ENCODE assay signal across 23 cellular contexts in genomic region chr2:241157841-241158545, GRCh38. TPM values are rescaled to one million over a fixed set of nuclear protein-coding genes. Genes with fewer than 3 reads are reported as not detected.
A peak's percentile ranks its signal among the peaks of the same experiment; 100 is the strongest.
DNase-seq lines count a peak whose midpoint lies in the region; ATAC-seq and TF ChIP-seq lines count a peak whose summit lies in the region.
"Had no signal": no experiment of that assay in that cellular context is flagged by ENCODE, and none has a peak within 500 bp of the region (broad histone marks: within the 10 kb centered on the region; RNA-seq: fewer than 3 reads in every experiment).

No MANE protein-coding gene starts in this region.

- H3K14ac ChIP-seq in IMR-90 (replicated peaks; ENCODE audit: low read depth, low read length) = no peak overlapping the region

- ATAC-seq in IMR-90 (ENCODE audit: low read depth) (no peak), HG02759 (IDR thresholded peaks at IDR 0.05; ENCODE audit: unreplicated experiment) (no peak)
- ATAC-seq: A549; activated CD8-positive, alpha-beta T cell treated with anti-CD3 and anti-CD28 coated beads for 36 hours; activated T-cell treated with anti-CD3 and anti-CD28 coated beads, Interleukin-2, amount 50 U/mL, for 72 hours; effector memory CD8-positive, alpha-beta T cell; gastrocnemius medialis had no signal

- H3K79me2 ChIP-seq in ACC112 (ENCODE audit: control insufficient read depth, insufficient read depth, low read length, unreplicated experiment) = no peaks in the 10 kb centered on the region

- no peak for TF ChIP-seq CTCF in IMR-90 (conservative IDR thresholded peaks at IDR 0.05; ENCODE audit: low read depth, low read length)

- no peak overlapping the region for H3K4me3 ChIP-seq in ACC112 (ENCODE audit: low read depth, low read length)
- H3K4me3 ChIP-seq in IMR-90 (ENCODE audit: insufficient read depth, low read depth, low read length) = no peak overlapping the region
- H3K4me3 ChIP-seq: A549, gastrocnemius medialis, ovary, smooth muscle cell, transverse colon had no signal

- H3K4ac ChIP-seq in IMR-90 (ENCODE audit: low read depth, low read length) = no peak overlapping the region

- WGBS in IMR-90 (ENCODE audit: extremely low coverage in 2 of 2, insufficient read length in 1 of 2), 2 experiments = 90% methylated on average over 2 of the region's 9 CpGs; no CpG with 5 or more reads in 1 of the 2 experiments

- H4K20me1 ChIP-seq in IMR-90 (ENCODE audit: insufficient read depth, low read length) = peaks cover 17% of the 10 kb centered on the region

- POLR2A ChIA-PET in IMR-90 (lab: Charles Lee; ENCODE audit: unreplicated experiment) = no interaction called here

- no peaks in the 10 kb centered on the region for H3K9me3 ChIP-seq in IMR-90 (ENCODE audit: control insufficient read depth, insufficient read depth, low read length)
- H3K9me3 ChIP-seq: A549, gastrocnemius medialis, ovary, transverse colon had no signal

- H3K56ac ChIP-seq in IMR-90 (ENCODE audit: extremely low read depth, insufficient read depth, low read length) = no peak overlapping the region

- DNase-seq in IMR-90 (peak; percentile 71), caudate nucleus (lab: John Stamatoyannopoulos, UW) (peak in 1 of 61 donors; percentile 18), kidney glomerular epithelial cell (lab: John Stamatoyannopoulos, UW) (peak; percentile 1), Kasumi-1 (lab: John Stamatoyannopoulos, UW) (no peak), NCI-H1092 treated with DMSO at 0.1 percent for 48 hours (lab: John Stamatoyannopoulos, UW) (no peak)
- DNase-seq in activated effector memory CD4-positive, alpha-beta T cell treated with anti-CD3 and anti-CD28 coated beads, Interleukin-2, amount 50 U/mL, for 16 hours = no peak
- DNase-seq: activated CD8-positive, alpha-beta T cell treated with anti-CD3 and anti-CD28 coated beads for 36 hours; activated T-cell treated with anti-CD3 and anti-CD28 coated beads, Interleukin-2, amount 50 U/mL, for 72 hours; CD4-positive, CD25-positive, alpha-beta regulatory T cell; effector memory CD8-positive, alpha-beta T cell; gastrocnemius medialis; H7; NCI-H146; NCI-H226; ovary; T-helper 1 cell; transverse colon; WERI-Rb-1 had no signal

- H2AFZ ChIP-seq in ACC112 (ENCODE audit: low read length, unreplicated experiment) (no peak overlapping the region), IMR-90 (replicated peaks; ENCODE audit: low read length, poor library complexity) (no peak overlapping the region)

- H2BK5ac ChIP-seq in IMR-90 (ENCODE audit: low read depth, low read length, poor library complexity, severe bottlenecking) = no peak overlapping the region

- BruUV-seq in IMR-90 (replicated peaks; lab: Mats Ljungman, UMichigan) = no TSS peak

- no peak overlapping the region for H2AK9ac ChIP-seq in IMR-90 (replicated peaks; ENCODE audit: low read depth, low read length, poor library complexity)

- no peak for TF ChIP-seq RAD21 in IMR-90 (IDR thresholded peaks at IDR 0.05; ENCODE audit: low read length)

- H3K36me3 ChIP-seq in ACC112 (ENCODE audit: insufficient read depth, low read length) (peaks cover 20% of the 10 kb centered on the region; the same call in 1 of the 2 replicates), IMR-90 (ENCODE audit: control insufficient read depth, insufficient read depth, low read length) (peaks cover 30% of the 10 kb centered on the region)
- H3K36me3 ChIP-seq: ovary had no signal

- H4K8ac ChIP-seq in IMR-90 (ENCODE audit: low read depth in 2 of 2, low read length in 2 of 2) = no peak overlapping the region

- H2BK15ac ChIP-seq in IMR-90 (ENCODE audit: low read depth, low read length) = no peak overlapping the region

- CTCF ChIA-PET in IMR-90 (lab: Yijun Ruan, JAX) = no interaction called here

- H4K5ac ChIP-seq in IMR-90 (ENCODE audit: low read depth, low read length) = no peak overlapping the region

- dilution Hi-C loops in IMR-90 (cut with HindIII; ENCODE audit: low sequenced_read_pairs, unreplicated experiment) = no loop called here

- no peak overlapping the region for H3K9ac ChIP-seq in IMR-90 (ENCODE audit: low read depth, low read length)

- H3K27ac ChIP-seq in ACC112 (ENCODE audit: low read depth, low read length) (peak overlapping the region; percentile 63), IMR-90 (ENCODE audit: insufficient read depth, low read length) (no peak overlapping the region), caudate nucleus (ENCODE audit: low read depth, low read length) (peak overlapping the region; percentile 85)
- H3K27ac ChIP-seq: A549, gastrocnemius medialis, ovary, RWPE1, transverse colon, WERI-Rb-1 had no signal

- H3K79me1 ChIP-seq in IMR-90 (ENCODE audit: low read depth in 1 of 2, low read length in 2 of 2) = peaks cover 10 to 35% of the 10 kb centered on the region in 2 experiments; a peak in 3 of 4 replicates

- H3K18ac ChIP-seq in IMR-90 (ENCODE audit: low read depth, low read length) = no peak overlapping the region

- in situ Hi-C loops in IMR-90 (cut with MboI; ENCODE audit: low sequenced_read_pairs) = no loop called here

- H3K4me1 ChIP-seq in ACC112 (ENCODE audit: control insufficient read depth, insufficient read depth, low read length, unreplicated experiment) (peaks cover 63% of the 10 kb centered on the region), IMR-90 (ENCODE audit: control insufficient read depth, insufficient read depth, low read length) (peaks cover 9% of the 10 kb centered on the region)
- H3K4me1 ChIP-seq: A549 had no signal

- H4K91ac ChIP-seq in IMR-90 (ENCODE audit: insufficient read depth, low read depth, low read length) = no peak overlapping the region

- H2BK120ac ChIP-seq in IMR-90 (ENCODE audit: low read depth, low read length) = no peak overlapping the region

- H3K23ac ChIP-seq in IMR-90 (ENCODE audit: low read depth, low read length) = 0 out of 2 replicates have a peak overlapping the region, but pooled peaks have one; percentile 20

- no peak for TF ChIP-seq POLR2A in IMR-90 (IDR thresholded peaks at IDR 0.05; ENCODE audit: low read depth, low read length)

- H2AK5ac ChIP-seq in IMR-90 (ENCODE audit: low read depth, low read length) = no peak overlapping the region

- peaks cover 19% of the 10 kb centered on the region for H3K9me1 ChIP-seq in IMR-90 (ENCODE audit: insufficient read depth, low read length)

- no peaks in the 10 kb centered on the region for H3K27me3 ChIP-seq in ACC112 (ENCODE audit: insufficient read depth, low read length)
- no peaks in the 10 kb centered on the region for H3K27me3 ChIP-seq in IMR-90 (ENCODE audit: control insufficient read depth, insufficient read depth, low read length)
- H3K27me3 ChIP-seq: gastrocnemius medialis, ovary, transverse colon had no signal

- H2BK20ac ChIP-seq in IMR-90 (ENCODE audit: low read depth, low read length) = no peak overlapping the region

- H3K4me2 ChIP-seq in IMR-90 (ENCODE audit: low read depth, low read length) = no peak overlapping the region
- H3K4me2 ChIP-seq: A549, smooth muscle cell had no signal

- intact Hi-C loops in IMR-90 (cut with micrococcal nuclease) = no loop called here

TF ChIP-seq in IMR-90, 13 proteins besides CTCF, POLR2A, EP300 and RAD21:
- TF ChIP-seq FOS (IDR thresholded peaks at IDR 0.05; ENCODE audit: low read depth, low read length) (peak; percentile 28; the same call in 1 of the 2 replicates), SMC3 (IDR thresholded peaks at IDR 0.05; ENCODE audit: low read depth, low read length) (no peak), NFE2L2 (IDR thresholded peaks at IDR 0.05; ENCODE audit: low read depth, low read length) (no peak), ELK1 (IDR thresholded peaks at IDR 0.05; ENCODE audit: borderline replicate concordance, low read depth, low read length) (no peak), BHLHE40 (IDR thresholded peaks at IDR 0.05; ENCODE audit: low read depth, low read length) (peak; percentile 62), MAFK (IDR thresholded peaks at IDR 0.05; ENCODE audit: low read depth, low read length) (no peak), USF2 (IDR thresholded peaks at IDR 0.05; ENCODE audit: low read depth, low read length) (no peak), CHD1 (IDR thresholded peaks at IDR 0.05; ENCODE audit: low read depth, low read length) (no peak)

RNA-seq across cellular contexts. Expression of gene PPP1R7, which starts 7.7 kb away (rescaled TPM):
- total RNA-seq in IMR-90 (2012; rRNA removed) = 60.8 and 104 TPM in 2 replicates
- polyA plus RNA-seq in IMR-90 (2012; rRNA removed) = 70.0 and 70.8 TPM in 2 replicates
- 22.6 and 23.6 TPM in 2 replicates for polyA plus RNA-seq in IMR-90 (2012; cell fraction: cytosol; rRNA removed)
- 20.1 and 47.4 TPM in 2 replicates for polyA plus RNA-seq in IMR-90 (2012; cell fraction: nucleus; rRNA removed; ENCODE audit: low replicate concordance)

RNA-seq across cellular contexts. Expression of gene PASK, which starts 8.7 kb away (rescaled TPM):
- total RNA-seq in IMR-90 (2012; rRNA removed) = 2.2 and 4.1 TPM in 2 replicates
- polyA plus RNA-seq in IMR-90 (2012; rRNA removed) = 4.1 TPM in 2 replicates
- polyA plus RNA-seq in IMR-90 (2012; cell fraction: cytosol; rRNA removed) = 1.6 and 1.9 TPM in 2 replicates
- polyA plus RNA-seq in IMR-90 (2012; cell fraction: nucleus; rRNA removed; ENCODE audit: low replicate concordance) = 17.0 and 17.6 TPM in 2 replicates

RNA-seq across cellular contexts. Expression of gene ANO7, which starts 30.5 kb away (rescaled TPM):
- total RNA-seq in IMR-90 (2012; rRNA removed) = 0.36 and 0.56 TPM in 2 replicates
- 3.4 and 3.8 TPM in 2 replicates for polyA plus RNA-seq in IMR-90 (2012; rRNA removed)
- polyA plus RNA-seq in IMR-90 (2012; cell fraction: cytosol; rRNA removed) = 1.0 and 4.4 TPM in 2 replicates
- 6.2 and 11.5 TPM in 2 replicates for polyA plus RNA-seq in IMR-90 (2012; cell fraction: nucleus; rRNA removed; ENCODE audit: low replicate concordance)
- polyA plus RNA-seq: CD4-positive, CD25-positive, alpha-beta regulatory T cell had no signal

RNA-seq across cellular contexts. Expression of gene MTERF4, which starts 55.9 kb away (rescaled TPM):
- 33.3 and 36.9 TPM in 2 replicates for total RNA-seq in IMR-90 (2012; rRNA removed)
- polyA plus RNA-seq in IMR-90 (2012; rRNA removed) = 21.5 and 26.6 TPM in 2 replicates
- 15.8 and 21.3 TPM in 2 replicates for polyA plus RNA-seq in IMR-90 (2012; cell fraction: cytosol; rRNA removed)
- 57.1 and 104 TPM in 2 replicates for polyA plus RNA-seq in IMR-90 (2012; cell fraction: nucleus; rRNA removed; ENCODE audit: low replicate concordance)

Comparison
In these comparisons a context has a peak if more than half of its experiments do, and no peak if none do; other contexts are left out.
1. DNase-seq: peak in IMR-90 (single experiment) and kidney glomerular epithelial cell (single experiment); none in activated effector memory CD4-positive, alpha-beta T cell treated with anti-CD3 and anti-CD28 coated beads, Interleukin-2, amount 50 U/mL, for 16 hours (single experiment), Kasumi-1 (0 of 2) and NCI-H1092 treated with DMSO at 0.1 percent for 48 hours (single experiment).